In genomic region chr9:31146485-31147166, GRCh38 we compare ENCODE assay signal across 18 cellular contexts.
A peak's percentile ranks its signal among the peaks of the same experiment; 100 is the strongest.
DNase-seq lines count a peak whose midpoint lies in the region; ATAC-seq, FAIRE-seq and TF ChIP-seq lines count a peak whose summit lies in the region.
"Had no signal": no experiment of that assay in that cellular context is flagged by ENCODE, and none has a peak within 500 bp of the region (broad histone marks: within the 10 kb centered on the region; RNA-seq: fewer than 3 reads in every experiment).

No MANE protein-coding gene starts in this region.

- H3K27ac Mint-ChIP-seq in GM23338 = no peak overlapping the region
- H3K27ac Mint-ChIP-seq in naive thymus-derived CD8-positive, alpha-beta T cell = no peak overlapping the region
- H3K27ac Mint-ChIP-seq: activated naive CD8-positive, alpha-beta T cell treated with anti-CD3 and anti-CD28 coated beads, Interleukin-2, amount 10 ng/mL, durations not matched to agents 7 days and 5 days; natural killer cell treated with Interleukin-12 subunit alpha and Interleukin-12 subunit beta and Interleukin-15 and Interleukin-18, amount 100 ng/mL, for 72 hours had no signal

- POLR2A ChIA-PET in GM12878 (lab: Charles Lee) = no interaction called here
- POLR2A ChIA-PET in naive thymus-derived CD8-positive, alpha-beta T cell (lab: Charles Lee) = interaction anchor here (0.5 to 0.8 kb wide), 2 partner anchors 24 to 60 kb away, joined by 3 read pairs; no protein-coding TSS in a partner anchor

- no peaks in the 10 kb centered on the region for H3K4me1 ChIP-seq in GM12878 (ENCODE audit: control insufficient read depth, insufficient read depth, low read length)
- no peaks in the 10 kb centered on the region for H3K4me1 ChIP-seq in GM23338 (ENCODE audit: insufficient read depth)
- H3K4me1 ChIP-seq in gastrocnemius medialis = no peaks in the 10 kb centered on the region
- H3K4me1 ChIP-seq: esophagus squamous epithelium, left lung had no signal

- H3K27me3 ChIP-seq in GM12878 (replicated peaks in 1 of 2; ENCODE audit: control insufficient read depth in 2 of 2, insufficient read depth in 2 of 2, low read length in 1 of 2) (no peaks in the 10 kb centered on the region), GM23338 (ENCODE audit: insufficient read depth) (no peaks in the 10 kb centered on the region), gastrocnemius medialis (no peaks in the 10 kb centered on the region)
- H3K27me3 ChIP-seq: esophagus squamous epithelium, left lung had no signal

- H3K4me3 Mint-ChIP-seq in GM23338 = no peak overlapping the region
- no peak overlapping the region for H3K4me3 Mint-ChIP-seq in naive thymus-derived CD8-positive, alpha-beta T cell
- H3K4me3 Mint-ChIP-seq: activated naive CD8-positive, alpha-beta T cell treated with anti-CD3 and anti-CD28 coated beads, Interleukin-2, amount 10 ng/mL, durations not matched to agents 7 days and 5 days; natural killer cell treated with Interleukin-12 subunit alpha and Interleukin-12 subunit beta and Interleukin-15 and Interleukin-18, amount 100 ng/mL, for 72 hours had no signal

- BruUV-seq in GM12878 (replicated peaks; lab: Mats Ljungman, UMichigan) = no TSS peak

- H3K9me2 ChIP-seq in GM23338 (ENCODE audit: insufficient read depth) = no peaks in the 10 kb centered on the region

- no peaks in the 10 kb centered on the region for H3K9me3 Mint-ChIP-seq in GM23338
- peaks cover 0 to 6% (median 0%) of the 10 kb centered on the region in 9 donors for H3K9me3 Mint-ChIP-seq in naive thymus-derived CD8-positive, alpha-beta T cell

- SMC1A ChIA-PET in GM12878 (lab: Charles Lee; ENCODE audit: uncharacterized antibody, unreplicated experiment) = no interaction called here

- intact Hi-C loops in GM12878 (cut with micrococcal nuclease; ENCODE audit: unreplicated experiment) = no loop called here
- intact Hi-C loops in gastrocnemius medialis (cut with DNase I; ENCODE audit: low total_unique reads) = no loop called here

- no peaks in the 10 kb centered on the region for H3F3A ChIP-seq in GM23338 (replicated peaks; ENCODE audit: low read depth)

- H3K4me1 Mint-ChIP-seq in GM23338 = no peaks in the 10 kb centered on the region
- no peaks in the 10 kb centered on the region for H3K4me1 Mint-ChIP-seq in naive thymus-derived CD8-positive, alpha-beta T cell
- H3K4me1 Mint-ChIP-seq: activated naive CD8-positive, alpha-beta T cell treated with anti-CD3 and anti-CD28 coated beads, Interleukin-2, amount 10 ng/mL, durations not matched to agents 7 days and 5 days had no signal

- H2AFZ ChIP-seq in GM12878 (ENCODE audit: control insufficient read depth, low read depth, low read length) (no peak overlapping the region), GM23338 (no peak overlapping the region)

- H3K27ac ChIP-seq in GM12878 (ENCODE audit: control insufficient read depth, insufficient read depth) (no peak overlapping the region), GM23338 (ENCODE audit: low read depth) (no peak overlapping the region), gastrocnemius medialis (no peak overlapping the region)
- H3K27ac ChIP-seq: C4-2B, esophagus squamous epithelium, left lung had no signal

- H3K36me3 ChIP-seq in GM12878 (ENCODE audit: control insufficient read depth in 2 of 2, insufficient read depth in 2 of 2, low read length in 1 of 2) (no peaks in the 10 kb centered on the region), GM23338 (ENCODE audit: insufficient read depth) (no peaks in the 10 kb centered on the region), gastrocnemius medialis (no peaks in the 10 kb centered on the region)
- H3K36me3 ChIP-seq: esophagus squamous epithelium, left lung had no signal

- TF ChIP-seq POLR2A in GM12878 (IDR thresholded peaks at IDR 0.05; ENCODE audit: low read depth, low read length) (no peak), gastrocnemius medialis (IDR thresholded peaks at IDR 0.05) (no peak)

- H3K4me2 ChIP-seq in GM12878 (ENCODE audit: control insufficient read depth, insufficient read depth) = no peak overlapping the region
- no peak overlapping the region for H3K4me2 ChIP-seq in GM23338

- no peak for TF ChIP-seq EP300 in GM12878 (IDR thresholded peaks at IDR 0.05; ENCODE audit: borderline replicate concordance in 1 of 2, control insufficient read depth in 1 of 2, low read depth in 2 of 2, low read length in 2 of 2)

- peaks cover 2% of the 10 kb centered on the region for H3K27me3 Mint-ChIP-seq in GM23338 (ENCODE audit: insufficient read depth, low read depth, poor library complexity)
- no peaks in the 10 kb centered on the region for H3K27me3 Mint-ChIP-seq in naive thymus-derived CD8-positive, alpha-beta T cell
- H3K27me3 Mint-ChIP-seq: activated naive CD8-positive, alpha-beta T cell treated with anti-CD3 and anti-CD28 coated beads, Interleukin-2, amount 10 ng/mL, durations not matched to agents 7 days and 5 days; natural killer cell treated with Interleukin-12 subunit alpha and Interleukin-12 subunit beta and Interleukin-15 and Interleukin-18, amount 100 ng/mL, for 72 hours had no signal

- H4K20me1 ChIP-seq in GM12878 (ENCODE audit: control insufficient read depth, insufficient read depth) (no peaks in the 10 kb centered on the region), GM23338 (replicated peaks; ENCODE audit: insufficient read depth) (no peaks in the 10 kb centered on the region)

- in situ Hi-C loops in GM12878 (cut with MboI) (no loop called here), gastrocnemius medialis (cut with MboI; ENCODE audit: low sequenced_read_pairs in 4 of 4) (no loop called here)

- no peak overlapping the region for H3K9ac ChIP-seq in GM12878 (ENCODE audit: control insufficient read depth, insufficient read depth, low read length)

- no peak for FAIRE-seq in GM12878 (lab: Jason Lieb, UNC)

- H3K4me3 ChIP-seq in GM12878 = no peak overlapping the region
- H3K4me3 ChIP-seq in GM23338 = no peak overlapping the region
- H3K4me3 ChIP-seq in gastrocnemius medialis = no peak overlapping the region
- H3K4me3 ChIP-seq: esophagus squamous epithelium, left lung had no signal

- RAD21 ChIA-PET in GM12878 (lab: Charles Lee; ENCODE audit: unreplicated experiment) = interaction anchor here (0.6 kb wide), 1 partner anchor 1591 kb away, joined by 3 read pairs; no protein-coding TSS in a partner anchor

- TF ChIP-seq CTCF in GM12878 (IDR thresholded peaks at IDR 0.05 in 2 of 3, conservative IDR thresholded peaks at IDR 0.05 in 1 of 3; ENCODE audit: control insufficient read depth in 2 of 3, extremely low read depth in 1 of 3, insufficient read depth in 1 of 3, low read depth in 3 of 3, low read length in 3 of 3) = no peak
- no peak for TF ChIP-seq CTCF in GM23338 (conservative IDR thresholded peaks at IDR 0.05; ENCODE audit: low read depth in 2 of 2)
- TF ChIP-seq CTCF in gastrocnemius medialis (IDR thresholded peaks at IDR 0.05 in 4 of 5, conservative IDR thresholded peaks at IDR 0.05 in 1 of 5) = no peak

- TF ChIP-seq RAD21 in GM12878 (IDR thresholded peaks at IDR 0.05; ENCODE audit: insufficient read depth, low read depth, low read length) = no peak

- H3K36me3 Mint-ChIP-seq in GM23338 (ENCODE audit: low read depth) = no peaks in the 10 kb centered on the region
- H3K36me3 Mint-ChIP-seq in naive thymus-derived CD8-positive, alpha-beta T cell = peaks cover 0 to 13% (median 2%) of the 10 kb centered on the region in 3 donors
- H3K36me3 Mint-ChIP-seq: activated naive CD8-positive, alpha-beta T cell treated with anti-CD3 and anti-CD28 coated beads, Interleukin-2, amount 10 ng/mL, durations not matched to agents 7 days and 5 days; natural killer cell treated with Interleukin-12 subunit alpha and Interleukin-12 subunit beta and Interleukin-15 and Interleukin-18, amount 100 ng/mL, for 72 hours had no signal

- DNase-seq in GM12878 (ENCODE audit: low read depth, low spot score) (no peak), NCI-H1930 (lab: John Stamatoyannopoulos, UW) (no peak), GM23338 (ENCODE audit: low spot score) (no peak), gastrocnemius medialis (no peak)
- DNase-seq in naive thymus-derived CD8-positive, alpha-beta T cell = no peak
- DNase-seq: activated naive CD8-positive, alpha-beta T cell treated with anti-CD3 and anti-CD28 coated beads, Interleukin-2, amount 10 ng/mL, durations not matched to agents 7 days and 5 days; esophagus squamous epithelium; hippocampal formation; Kasumi-1; left lung; NCI-H2029 treated with DMSO at 0.1 percent for 48 hours; NK-92 treated with Interleukin-12 subunit alpha and Interleukin-12 subunit beta, amount 100 ng/mL, for 24 hours had no signal

- CTCF ChIA-PET in GM12878 (lab: Yijun Ruan, JAX) = no interaction called here

- 2% methylated on average over 3 of the region's 3 CpGs for WGBS in GM12878 (ENCODE audit: insufficient coverage, insufficient replicate concordance, low lambda C conversion rate, missing lambda C conversion rate)

- ATAC-seq in GM18909 (IDR thresholded peaks at IDR 0.05; ENCODE audit: poor library complexity, unreplicated experiment) = peak; percentile 97
- peak; percentile 88 for ATAC-seq in GM21737 (IDR thresholded peaks at IDR 0.05; ENCODE audit: unreplicated experiment)
- ATAC-seq in HG03108 (IDR thresholded peaks at IDR 0.05; ENCODE audit: unreplicated experiment) = peak; percentile 94
- peak; percentile 42; the same call in 2 of the 3 replicates for ATAC-seq in GM12878
- ATAC-seq in GM23338 = no peak
- no peak for ATAC-seq in naive thymus-derived CD8-positive, alpha-beta T cell
- ATAC-seq in gastrocnemius medialis = no peak
- ATAC-seq: left lung; natural killer cell treated with Interleukin-12 subunit alpha and Interleukin-12 subunit beta and Interleukin-15 and Interleukin-18, amount 100 ng/mL, for 72 hours; sciatic nerve had no signal

- H3K9me3 ChIP-seq in GM12878 (replicated peaks; ENCODE audit: control insufficient read depth, insufficient read depth, low read length) = no peaks in the 10 kb centered on the region
- H3K9me3 ChIP-seq in gastrocnemius medialis = no peaks in the 10 kb centered on the region
- H3K9me3 ChIP-seq: esophagus squamous epithelium, left lung had no signal

- H3K79me2 ChIP-seq in GM12878 (ENCODE audit: control insufficient read depth, insufficient read depth, low read length) = no peaks in the 10 kb centered on the region
- no peaks in the 10 kb centered on the region for H3K79me2 ChIP-seq in GM23338 (replicated peaks; ENCODE audit: insufficient read depth)

TF ChIP-seq in GM12878, 131 proteins besides CTCF, POLR2A, EP300 and RAD21 (continues in another document):
- TF ChIP-seq STAT3 (IDR thresholded peaks at IDR 0.05; ENCODE audit: low read depth, low read length) (no peak), HDAC2 (IDR thresholded peaks at IDR 0.05) (no peak), GABPA (IDR thresholded peaks at IDR 0.05; ENCODE audit: low read depth) (no peak), KDM1A (IDR thresholded peaks at IDR 0.05; ENCODE audit: borderline replicate concordance) (no peak), ZSCAN29 (IDR thresholded peaks at IDR 0.05) (no peak)

TF ChIP-seq in GM23338, 12 proteins besides CTCF, POLR2A, EP300 and RAD21 (continues in another document):
- TF ChIP-seq POLR2AphosphoS5 (IDR thresholded peaks at IDR 0.05; ENCODE audit: low read depth) (no peak), JUNB (IDR thresholded peaks at IDR 0.05; ENCODE audit: unreplicated experiment) (no peak)

Comparison
In these comparisons a context has a peak if more than half of its experiments do, and no peak if none do; other contexts are left out.
1. ATAC-seq: peak in GM18909 (single experiment), GM21737 (single experiment), HG03108 (single experiment) and GM12878 (single experiment); none in GM23338 (single experiment), naive thymus-derived CD8-positive, alpha-beta T cell (0 of 2) and gastrocnemius medialis (0 of 2).